Comparison of ENCODE assay signal across 1 cellular context in the genomic region with DNA sequence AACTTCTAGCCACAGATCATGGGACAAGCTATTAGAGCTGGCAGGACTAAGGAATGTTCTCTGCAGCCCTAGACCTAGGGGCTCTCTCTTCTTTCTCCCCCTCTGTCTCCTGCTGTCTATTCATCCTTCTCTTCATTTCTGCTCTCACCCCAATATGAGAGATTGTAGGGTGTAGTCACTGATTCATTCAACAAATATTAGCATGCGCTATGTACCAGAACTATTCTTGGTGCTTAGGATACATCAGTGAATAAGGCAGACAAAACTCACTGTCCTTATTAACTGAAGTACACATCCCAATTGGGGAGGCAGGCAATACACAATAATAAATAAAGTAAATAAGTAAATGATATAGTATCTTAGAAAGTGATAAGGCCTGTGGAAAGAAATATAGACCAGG.
TF ChIP-seq lines count a peak whose summit lies in the region.

No MANE protein-coding gene starts in this region.

TF ChIP-seq in A549, 52 proteins besides CTCF, POLR2A, EP300 and RAD21:
- TF ChIP-seq RNF2 (IDR thresholded peaks at IDR 0.05; ENCODE audit: borderline replicate concordance, low read depth) (no peak), MAFK (IDR thresholded peaks at IDR 0.05; ENCODE audit: partially characterized antibody) (no peak), CBX2 (IDR thresholded peaks at IDR 0.05; ENCODE audit: borderline replicate concordance, low read depth) (no peak), HEYL (CRISPR knock-in tag; IDR thresholded peaks at IDR 0.05) (no peak), GATA3 (IDR thresholded peaks at IDR 0.05; ENCODE audit: borderline replicate concordance) (no peak), RFX5 (IDR thresholded peaks at IDR 0.05) (no peak), EHF (CRISPR knock-in tag; IDR thresholded peaks at IDR 0.05) (no peak), ZFP36 (IDR thresholded peaks at IDR 0.05; ENCODE audit: borderline replicate concordance, partially characterized antibody) (no peak), MAZ (IDR thresholded peaks at IDR 0.05; ENCODE audit: borderline replicate concordance, low read depth, low read length) (no peak), HOXB5 (CRISPR knock-in tag; IDR thresholded peaks at IDR 0.05) (no peak), FOSL2 (IDR thresholded peaks at IDR 0.05) (no peak), FOSL2 (CRISPR knock-in tag; IDR thresholded peaks at IDR 0.05) (no peak), ESRRA (IDR thresholded peaks at IDR 0.05; ENCODE audit: borderline replicate concordance, low read length) (no peak), KDM1A (IDR thresholded peaks at IDR 0.05; ENCODE audit: low read depth) (no peak), ZSCAN20 (CRISPR knock-in tag; IDR thresholded peaks at IDR 0.05) (no peak)
- TF ChIP-seq, protein P1, sequence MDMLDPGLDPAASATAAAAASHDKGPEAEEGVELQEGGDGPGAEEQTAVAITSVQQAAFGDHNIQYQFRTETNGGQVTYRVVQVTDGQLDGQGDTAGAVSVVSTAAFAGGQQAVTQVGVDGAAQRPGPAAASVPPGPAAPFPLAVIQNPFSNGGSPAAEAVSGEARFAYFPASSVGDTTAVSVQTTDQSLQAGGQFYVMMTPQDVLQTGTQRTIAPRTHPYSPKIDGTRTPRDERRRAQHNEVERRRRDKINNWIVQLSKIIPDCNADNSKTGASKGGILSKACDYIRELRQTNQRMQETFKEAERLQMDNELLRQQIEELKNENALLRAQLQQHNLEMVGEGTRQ (IDR thresholded peaks at IDR 0.05), result no peak
- TF ChIP-seq, protein P2, sequence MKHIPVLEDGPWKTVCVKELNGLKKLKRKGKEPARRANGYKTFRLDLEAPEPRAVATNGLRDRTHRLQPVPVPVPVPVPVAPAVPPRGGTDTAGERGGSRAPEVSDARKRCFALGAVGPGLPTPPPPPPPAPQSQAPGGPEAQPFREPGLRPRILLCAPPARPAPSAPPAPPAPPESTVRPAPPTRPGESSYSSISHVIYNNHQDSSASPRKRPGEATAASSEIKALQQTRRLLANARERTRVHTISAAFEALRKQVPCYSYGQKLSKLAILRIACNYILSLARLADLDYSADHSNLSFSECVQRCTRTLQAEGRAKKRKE (CRISPR knock-in tag; IDR thresholded peaks at IDR 0.05; ENCODE audit: low read depth), result no peak
- TF ChIP-seq, protein P3, sequence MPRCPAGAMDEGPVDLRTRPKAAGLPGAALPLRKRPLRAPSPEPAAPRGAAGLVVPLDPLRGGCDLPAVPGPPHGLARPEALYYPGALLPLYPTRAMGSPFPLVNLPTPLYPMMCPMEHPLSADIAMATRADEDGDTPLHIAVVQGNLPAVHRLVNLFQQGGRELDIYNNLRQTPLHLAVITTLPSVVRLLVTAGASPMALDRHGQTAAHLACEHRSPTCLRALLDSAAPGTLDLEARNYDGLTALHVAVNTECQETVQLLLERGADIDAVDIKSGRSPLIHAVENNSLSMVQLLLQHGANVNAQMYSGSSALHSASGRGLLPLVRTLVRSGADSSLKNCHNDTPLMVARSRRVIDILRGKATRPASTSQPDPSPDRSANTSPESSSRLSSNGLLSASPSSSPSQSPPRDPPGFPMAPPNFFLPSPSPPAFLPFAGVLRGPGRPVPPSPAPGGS (IDR thresholded peaks at IDR 0.05), result no peak
- TF ChIP-seq, protein P4, sequence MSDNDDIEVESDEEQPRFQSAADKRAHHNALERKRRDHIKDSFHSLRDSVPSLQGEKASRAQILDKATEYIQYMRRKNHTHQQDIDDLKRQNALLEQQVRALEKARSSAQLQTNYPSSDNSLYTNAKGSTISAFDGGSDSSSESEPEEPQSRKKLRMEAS (IDR thresholded peaks at IDR 0.05), result no peak
